ENCODE assay signal across 15 cellular contexts in genomic region chr3:149541091-149541491, GRCh38.
DNase-seq lines count a peak whose midpoint lies in the region; ATAC-seq and TF ChIP-seq lines count a peak whose summit lies in the region.
"Had no signal": no experiment of that assay in that cellular context is flagged by ENCODE, and none has a peak within 500 bp of the region (broad histone marks: within the 10 kb centered on the region; RNA-seq: fewer than 3 reads in every experiment).

No MANE protein-coding gene starts in this region.

- peak overlapping the region; percentile 71 for H3K27ac ChIP-seq in epithelial cell of prostate
- peak overlapping the region; percentile 89 for H3K27ac ChIP-seq in osteoblast (ENCODE audit: low read depth, low read length)
- no peak overlapping the region for H3K27ac ChIP-seq in caudate nucleus (ENCODE audit: low read depth, low read length)

- intact Hi-C loops in Caco-2 (cut with micrococcal nuclease; ENCODE audit: unreplicated experiment): loop anchor here (5.0 kb wide), 1 partner anchor 66 kb away; no protein-coding TSS in a partner anchor
- intact Hi-C loops in natural killer cell (cut with micrococcal nuclease): no loop called here

- H3K27me3 ChIP-seq in Caco-2 (replicated peaks; ENCODE audit: control insufficient read depth, insufficient read depth, low read length): no peaks in the 10 kb centered on the region
- H3K27me3 ChIP-seq in osteoblast (ENCODE audit: insufficient read depth, low read length): no peaks in the 10 kb centered on the region

- H3K27me3 Mint-ChIP-seq in Caco-2 (ENCODE audit: insufficient read depth, unreplicated experiment) (no peaks in the 10 kb centered on the region), progenitor cell of endocrine pancreas (no peaks in the 10 kb centered on the region), natural killer cell (ENCODE audit: low read depth in 2 of 2) (peaks cover 0 to under 1% of the 10 kb centered on the region in 2 donors)

- no peak for ATAC-seq in natural killer cell

- CTCF ChIA-PET in Caco-2 (lab: Charles Lee): no interaction called here

- H3K4me2 ChIP-seq in osteoblast (ENCODE audit: insufficient read depth, low read length): peak overlapping the region; percentile 76

- H3K4me3 Mint-ChIP-seq in Caco-2 (ENCODE audit: unreplicated experiment): peak overlapping the region; percentile 76
- H3K4me3 Mint-ChIP-seq in progenitor cell of endocrine pancreas (ENCODE audit: low read depth): no peak overlapping the region
- H3K4me3 Mint-ChIP-seq in natural killer cell: no peak overlapping the region
- H3K4me3 Mint-ChIP-seq: CD4-positive, CD25-positive, alpha-beta regulatory T cell had no signal

- H3K36me3 Mint-ChIP-seq in Caco-2 (ENCODE audit: insufficient read depth, unreplicated experiment) (peaks cover 16% of the 10 kb centered on the region), progenitor cell of endocrine pancreas (ENCODE audit: insufficient read depth) (peaks cover 4% of the 10 kb centered on the region), natural killer cell (no peaks in the 10 kb centered on the region)
- H3K36me3 Mint-ChIP-seq: CD4-positive, CD25-positive, alpha-beta regulatory T cell had no signal

- H3K9me3 ChIP-seq in Caco-2 (no peaks in the 10 kb centered on the region), osteoblast (ENCODE audit: low read depth, low read length) (no peaks in the 10 kb centered on the region)

- DNase-seq in Caco-2: no peak
- peak; percentile 42 for DNase-seq in RPMI7951 (ENCODE audit: low read depth)
- no peak for DNase-seq in epithelial cell of prostate (ENCODE audit: low read depth, low spot score)
- DNase-seq in osteoblast (ENCODE audit: insufficient read length, low spot score, missing footprints): no peak
- no peak for DNase-seq in progenitor cell of endocrine pancreas (ENCODE audit: low spot score, unreplicated experiment)
- no peak for DNase-seq in caudate nucleus (lab: John Stamatoyannopoulos, UW)
- no peak for DNase-seq in natural killer cell
- no peak for DNase-seq in NCI-H2196 (lab: John Stamatoyannopoulos, UW; ENCODE audit: unreplicated experiment)
- DNase-seq: activated CD4-positive, CD25-positive, alpha-beta regulatory T cell; activated T-cell treated with anti-CD3 and anti-CD28 coated beads, Interleukin-2, amount 50 U/mL, for 1 hour; amygdala; CD4-positive, CD25-positive, alpha-beta regulatory T cell; NCI-H69; SIG-M5; stimulated activated CD8-positive, alpha-beta memory T cell treated with anti-CD3 and anti-CD28 coated beads, Interleukin-4, amount 100 ng/mL, for 48 hours had no signal

- H4K20me1 ChIP-seq in osteoblast (ENCODE audit: insufficient read depth, low read length): no peaks in the 10 kb centered on the region

- no TSS peak for BruUV-seq in Caco-2 (replicated peaks; lab: Mats Ljungman, UMichigan)

- H3K36me3 ChIP-seq in Caco-2 (ENCODE audit: control insufficient read depth, insufficient read depth, low read length) (no peaks in the 10 kb centered on the region), osteoblast (ENCODE audit: insufficient read depth, low read length) (peaks cover 30% of the 10 kb centered on the region)

- POLR2A ChIA-PET in Caco-2 (lab: Charles Lee): no interaction called here

- TF ChIP-seq CTCF in Caco-2 (IDR thresholded peaks at IDR 0.05; ENCODE audit: insufficient read depth in 1 of 2, low read depth in 1 of 2, low read length in 1 of 2, severe bottlenecking in 1 of 2, unreplicated experiment in 1 of 2): no peak
- peak; percentile 39 for TF ChIP-seq CTCF in osteoblast (IDR thresholded peaks at IDR 0.05; ENCODE audit: extremely low read depth, low read depth, low read length)
- TF ChIP-seq CTCF in progenitor cell of endocrine pancreas (IDR thresholded peaks at IDR 0.05; ENCODE audit: unreplicated experiment): no peak
- TF ChIP-seq CTCF in natural killer cell (IDR thresholded peaks at IDR 0.05): no peak

- H3K79me2 ChIP-seq in osteoblast (ENCODE audit: insufficient read depth, low read length): peaks cover 82% of the 10 kb centered on the region

- H3K9me3 Mint-ChIP-seq in Caco-2 (ENCODE audit: unreplicated experiment) (no peaks in the 10 kb centered on the region), progenitor cell of endocrine pancreas (ENCODE audit: low read depth) (no peaks in the 10 kb centered on the region), natural killer cell (no peaks in the 10 kb centered on the region)
- H3K9me3 Mint-ChIP-seq: CD4-positive, CD25-positive, alpha-beta regulatory T cell had no signal

- H3K4me1 ChIP-seq in Caco-2: peaks cover 57% of the 10 kb centered on the region
- H3K4me1 ChIP-seq in osteoblast (ENCODE audit: insufficient read depth, low read length): peaks cover 57% of the 10 kb centered on the region

- H3K27ac Mint-ChIP-seq in Caco-2 (ENCODE audit: unreplicated experiment) (peak overlapping the region; percentile 98), progenitor cell of endocrine pancreas (no peak overlapping the region), natural killer cell (no peak overlapping the region)

- no peak overlapping the region for H3K4me3 ChIP-seq in Caco-2 (ENCODE audit: low read depth, low read length)
- H3K4me3 ChIP-seq in osteoblast (ENCODE audit: insufficient read depth, low read length): peak overlapping the region; percentile 10

- no peak overlapping the region for H2AFZ ChIP-seq in osteoblast (ENCODE audit: low read length)

- H3K4me1 Mint-ChIP-seq in Caco-2 (ENCODE audit: low read depth, unreplicated experiment): peaks cover 49% of the 10 kb centered on the region
- peaks cover 34% of the 10 kb centered on the region for H3K4me1 Mint-ChIP-seq in progenitor cell of endocrine pancreas (ENCODE audit: low read depth)
- no peaks in the 10 kb centered on the region for H3K4me1 Mint-ChIP-seq in natural killer cell
- H3K4me1 Mint-ChIP-seq: CD4-positive, CD25-positive, alpha-beta regulatory T cell had no signal
